In genomic region chr10:121453160-121453559, GRCh38 we compare ENCODE assay signal across 18 cellular contexts.
"Had no signal": no experiment of that assay in that cellular context is flagged by ENCODE, and none has a peak within 500 bp of the region (broad histone marks: within the 10 kb centered on the region; RNA-seq: fewer than 3 reads in every experiment).

No MANE protein-coding gene starts in this region.

- H3K27ac ChIP-seq: KMS-11, RWPE1 had no signal

- H3K4me3 ChIP-seq: K562 had no signal

- H3K4me2 ChIP-seq: KMS-11 had no signal

- H3K9ac ChIP-seq: KMS-11 had no signal

- FAIRE-seq: HepG2, K562 had no signal

- DNase-seq: Kasumi-1, MM.1S, NCI-H1092 treated with DMSO at 0.1 percent for 48 hours, NCI-H1436, NCI-H187, NCI-H2029, NCI-H2081 treated with DMSO at 0.1 percent for 48 hours, NCI-H2171, NCI-H345, NCI-H446 treated with DMSO at 0.1 percent for 48 hours, NCI-H510A treated with DMSO at 0.1 percent for 48 hours, NCI-H526, PC-3, SHP77 had no signal
